Comparison of ENCODE assay signal across 1 cellular context in genomic region chr10:13219685-13220670, GRCh38.
TF ChIP-seq lines count a peak whose summit lies in the region.

No MANE protein-coding gene starts in this region.

TF ChIP-seq in H1, 55 proteins besides CTCF, POLR2A, EP300 and RAD21:
- TF ChIP-seq SIX5 (IDR thresholded peaks at IDR 0.05; ENCODE audit: low read depth, low read length) (no peak), RXRA (IDR thresholded peaks at IDR 0.05; ENCODE audit: insufficient read depth, low read depth, low read length) (no peak), TEAD4 (IDR thresholded peaks at IDR 0.05; ENCODE audit: low read depth, low read length) (peak; percentile 80), CREB1 (IDR thresholded peaks at IDR 0.05) (0 out of 2 replicates have a peak, but pooled peaks have one; percentile 15)
- TF ChIP-seq, protein P1, sequence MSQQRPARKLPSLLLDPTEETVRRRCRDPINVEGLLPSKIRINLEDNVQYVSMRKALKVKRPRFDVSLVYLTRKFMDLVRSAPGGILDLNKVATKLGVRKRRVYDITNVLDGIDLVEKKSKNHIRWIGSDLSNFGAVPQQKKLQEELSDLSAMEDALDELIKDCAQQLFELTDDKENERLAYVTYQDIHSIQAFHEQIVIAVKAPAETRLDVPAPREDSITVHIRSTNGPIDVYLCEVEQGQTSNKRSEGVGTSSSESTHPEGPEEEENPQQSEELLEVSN (IDR thresholded peaks at IDR 0.05): peak; percentile 43; the same call in 1 of the 2 replicates
- TF ChIP-seq, protein P2, sequence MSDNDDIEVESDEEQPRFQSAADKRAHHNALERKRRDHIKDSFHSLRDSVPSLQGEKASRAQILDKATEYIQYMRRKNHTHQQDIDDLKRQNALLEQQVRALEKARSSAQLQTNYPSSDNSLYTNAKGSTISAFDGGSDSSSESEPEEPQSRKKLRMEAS (IDR thresholded peaks at IDR 0.05): peak; percentile 86
